Comparison of ENCODE assay signal across 14 cellular contexts in genomic region chr14:93201155-93201704, GRCh38.
DNase-seq lines count a peak whose midpoint lies in the region; ATAC-seq and TF ChIP-seq lines count a peak whose summit lies in the region.
"Had no signal": no experiment of that assay in that cellular context is flagged by ENCODE, and none has a peak within 500 bp of the region (broad histone marks: within the 10 kb centered on the region; RNA-seq: fewer than 3 reads in every experiment).

No MANE protein-coding gene starts in this region.

- CTCF ChIA-PET in HEK293 (lab: Yijun Ruan, JAX): no interaction called here

- H3K9me3 ChIP-seq in HEK293 (ENCODE audit: control insufficient read depth, insufficient read depth, low read depth, low read length): no peaks in the 10 kb centered on the region
- H3K9me3 ChIP-seq: HAP-1 had no signal

- H3K4me1 ChIP-seq in HEK293 (ENCODE audit: control insufficient read depth, insufficient read depth, low read length): no peaks in the 10 kb centered on the region
- H3K4me1 ChIP-seq: HAP-1 had no signal

- peak; percentile 68 for DNase-seq in amniotic epithelial cell (ENCODE audit: low read depth)
- DNase-seq in epithelial cell of esophagus (ENCODE audit: low read depth): peak; percentile 23
- DNase-seq in NCI-H1694 (lab: John Stamatoyannopoulos, UW): no peak
- DNase-seq in ecto neural progenitor cell (ENCODE audit: low spot score): no peak
- DNase-seq: C1 segment of cervical spinal cord; Calu3; CD4-positive, alpha-beta memory T cell; COR-L47; DMS53; DMS79 treated with DMSO at 0.1 percent for 48 hours; GOT3 had no signal

- H3K36me3 ChIP-seq in HEK293 (ENCODE audit: control insufficient read depth in 2 of 2, insufficient read depth in 1 of 2, low read length in 2 of 2): peaks cover 3% of the 10 kb centered on the region in 2 experiments

- H3K4me3 ChIP-seq in HEK293 (ENCODE audit: low read depth, low read length) (no peak overlapping the region), epithelial cell of esophagus (ENCODE audit: low read length) (no peak overlapping the region)
- H3K4me3 ChIP-seq: HAP-1 had no signal

- ATAC-seq in HG02763 (IDR thresholded peaks at IDR 0.05; ENCODE audit: unreplicated experiment): no peak

- TF ChIP-seq CTCF in HEK293 (tag by site-specific recombination; IDR thresholded peaks at IDR 0.05) (no peak), epithelial cell of esophagus (IDR thresholded peaks at IDR 0.05; ENCODE audit: insufficient read depth, low read depth, low read length, missing control alignments) (no peak)

- POLR2A ChIA-PET in HEK293 (lab: Yijun Ruan, JAX): no interaction called here

- no peak overlapping the region for H3K27ac ChIP-seq in HEK293 (ENCODE audit: extremely low read depth, low read depth, low read length)

TF ChIP-seq in HEK293, 187 proteins besides CTCF, POLR2A, EP300 and RAD21:
- TF ChIP-seq ZNF449 (tag by site-specific recombination; IDR thresholded peaks at IDR 0.05) (peak; percentile 90), ZFP3 (tag by site-specific recombination; IDR thresholded peaks at IDR 0.05; ENCODE audit: low read depth) (no peak), PRDM6 (tag by site-specific recombination; IDR thresholded peaks at IDR 0.05) (peak; percentile 78), ZNF664 (tag by site-specific recombination; IDR thresholded peaks at IDR 0.05) (0 out of 2 replicates have a peak, but pooled peaks have one; percentile 9), ZSCAN30 (tag by site-specific recombination; IDR thresholded peaks at IDR 0.05) (no peak)

Comparison
In these comparisons a context has a peak if more than half of its experiments do, and no peak if none do; other contexts are left out.
1. DNase-seq: peak in amniotic epithelial cell (single experiment) and epithelial cell of esophagus (single experiment); none in NCI-H1694 (single experiment) and ecto neural progenitor cell (single experiment).